In genomic region chr4:159048166-159048886, GRCh38 we compare ENCODE assay signal across 8 cellular contexts. TPM values are rescaled to one million over a fixed set of nuclear protein-coding genes. Genes with fewer than 3 reads are reported as not detected.
DNase-seq lines count a peak whose midpoint lies in the region; ATAC-seq and TF ChIP-seq lines count a peak whose summit lies in the region.

No MANE protein-coding gene starts in this region.

- no peak for TF ChIP-seq CTCF in esophagus squamous epithelium (IDR thresholded peaks at IDR 0.05)

- no peak for ATAC-seq in HG02610 (IDR thresholded peaks at IDR 0.05; ENCODE audit: unreplicated experiment)

- H3K27me3 ChIP-seq in esophagus squamous epithelium = no peaks in the 10 kb centered on the region

- no peak for TF ChIP-seq POLR2A in esophagus squamous epithelium (IDR thresholded peaks at IDR 0.05)

- intact Hi-C loops in esophagus squamous epithelium (cut with DNase I) = no loop called here

- WGBS in esophagus squamous epithelium, 2 donors = 21 to 35% methylated on average over 15 to 16 of the region's 16 CpGs

- H3K27ac ChIP-seq in esophagus squamous epithelium = peak overlapping the region in 2 of 4 donors; percentile 0 to 11

- H3K36me3 ChIP-seq in esophagus squamous epithelium = no peaks in the 10 kb centered on the region

- no peaks in the 10 kb centered on the region for H3K9me3 ChIP-seq in esophagus squamous epithelium

- peak overlapping the region in 3 of 4 donors; percentile 20 to 55 (median 24) for H3K4me3 ChIP-seq in esophagus squamous epithelium

- DNase-seq in AG20443 (ENCODE audit: low spot score) = peak; percentile 88
- peak; percentile 84 for DNase-seq in NCI-H69 (lab: John Stamatoyannopoulos, UW)
- DNase-seq in esophagus squamous epithelium (lab: John Stamatoyannopoulos, UW) = no peak
- DNase-seq in myocyte (ENCODE audit: low read depth) = peak; percentile 63
- no peak for DNase-seq in activated gamma-delta T cell (lab: John Stamatoyannopoulos, UW)
- DNase-seq in NCI-H446 (lab: John Stamatoyannopoulos, UW) = no peak
- no peak for DNase-seq in activated naive CD4-positive, alpha-beta T cell (lab: John Stamatoyannopoulos, UW)

- peaks cover 0 to 8% (median 0%) of the 10 kb centered on the region in 3 donors for H3K4me1 ChIP-seq in esophagus squamous epithelium

RNA-seq across cellular contexts. Expression of gene RAPGEF2, which starts 54.6 kb away (rescaled TPM):
- total RNA-seq in esophagus squamous epithelium = 10 to 100 TPM; 14.1 to 30.5 (median 21.4) TPM
- 16.2 and 17.6 TPM in 2 replicates for total RNA-seq in myocyte
- 10.0 TPM for polyA plus RNA-seq in myocyte (2012)

Comparison
In these comparisons a context has a peak if more than half of its experiments do, and no peak if none do; other contexts are left out.
1. DNase-seq: peak in AG20443 (single experiment), NCI-H69 (single experiment) and myocyte (single experiment); none in esophagus squamous epithelium (single experiment), activated gamma-delta T cell (single experiment), NCI-H446 (0 of 2) and activated naive CD4-positive, alpha-beta T cell (0 of 4).